ENCODE assay signal across 26 cellular contexts in the genomic region with DNA sequence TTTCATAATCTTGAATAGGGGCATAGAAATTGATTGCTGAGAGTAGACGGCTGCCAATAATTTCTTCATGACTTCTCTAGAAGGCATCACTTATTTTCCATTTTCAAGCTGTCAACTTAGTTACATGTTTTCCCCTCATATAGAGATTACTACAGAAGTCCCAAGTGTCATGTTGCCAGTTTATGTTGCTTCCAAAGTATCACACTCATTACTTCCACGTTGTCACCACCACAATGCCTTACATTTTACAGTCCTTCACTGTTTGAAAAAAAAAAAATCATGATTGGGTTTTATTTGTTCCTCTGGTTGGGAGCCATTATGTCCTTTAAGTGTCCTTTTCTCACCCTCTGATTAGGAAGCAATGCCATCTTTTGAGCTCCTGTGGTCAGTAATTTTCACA.
"Had no signal": no experiment of that assay in that cellular context is flagged by ENCODE, and none has a peak within 500 bp of the region (broad histone marks: within the 10 kb centered on the region; RNA-seq: fewer than 3 reads in every experiment).

No MANE protein-coding gene starts in this region.

- H3K36me3 ChIP-seq: stomach, suprapubic skin, thoracic aorta, thyroid gland, tibial artery, tibial nerve, transverse colon, upper lobe of left lung, upper lobe of right lung, uterus, vagina had no signal

- H3K27ac ChIP-seq: stomach, suprapubic skin, testis, thoracic aorta, thyroid gland, tibial artery, tibial nerve, transverse colon, upper lobe of left lung, upper lobe of right lung, uterus, vagina had no signal

- H3K9me3 ChIP-seq: stomach, suprapubic skin, testis, thoracic aorta, thyroid gland, tibial artery, tibial nerve, transverse colon, upper lobe of left lung, upper lobe of right lung, uterus, vagina had no signal

- DNase-seq: stimulated activated CD4-positive, alpha-beta T cell treated with anti-CD3 and anti-CD28 coated beads, Interleukin-2, amount 100 ng/mL, for 48 hours; stimulated activated CD4-positive, alpha-beta T cell treated with anti-CD3 and anti-CD28 coated beads, Interleukin-4, amount 100 ng/mL, for 1 hour; stimulated activated CD4-positive, alpha-beta T cell treated with anti-CD3 and anti-CD28 coated beads, Interleukin-4, amount 100 ng/mL, for 24 hours; stimulated activated CD4-positive, alpha-beta T cell treated with anti-CD3 and anti-CD28 coated beads, Interleukin-4, amount 100 ng/mL, for 4 hours; stimulated activated CD8-positive, alpha-beta memory T cell treated with anti-CD3 and anti-CD28 coated beads, Interleukin-4, amount 100 ng/mL, for 48 hours; stimulated activated naive B cell treated with anti-CD40 and anti-IgM and Interleukin-4, amounts not matched to agents 10 μg/mL and 1 μg/mL and 100 μg/mL, for 72 hours; stimulated activated naive CD4-positive, alpha-beta T cell; stimulated activated naive CD4-positive, alpha-beta T cell treated with Interleukin-2 at 50 U/mL for 16 hours; stimulated activated naive CD8-positive, alpha-beta T cell treated with anti-CD3 and anti-CD28 coated beads, Interleukin-15, amount 100 ng/mL, for 72 hours; stimulated activated naive CD8-positive, alpha-beta T cell treated with anti-CD3 and anti-CD28 coated beads, Interleukin-15, Interleukin-2, amounts not matched to agents 100 U/mL and 50 U/mL, for 24 hours; stomach; substantia nigra; testis; thyroid gland; tibial artery; transverse colon; trophoblast cell; upper lobe of left lung; upper lobe of right lung; uterus had no signal

- H3K4me3 ChIP-seq: stomach, suprapubic skin, testis, thoracic aorta, thyroid gland, tibial artery, tibial nerve, transverse colon, upper lobe of left lung, upper lobe of right lung, uterus, vagina had no signal

- H3K4me1 ChIP-seq: stomach, suprapubic skin, testis, thyroid gland, tibial artery, tibial nerve, transverse colon, upper lobe of left lung, upper lobe of right lung, uterus, vagina had no signal

- ATAC-seq: stimulated activated effector memory CD8-positive, alpha-beta T cell treated with anti-CD3 and anti-CD28 coated beads, Interleukin-12 subunit alpha, Interleukin-12 subunit beta, amount 100 ng/mL, for 72 hours; stimulated activated memory B cell treated with anti-CD40 and anti-IgM and Interleukin-4, amounts not matched to agents 10 μg/mL and 1 μg/mL and 100 μg/mL, for 72 hours; stimulated activated naive B cell treated with anti-CD40 and anti-IgM and Interleukin-4, amounts not matched to agents 10 μg/mL and 1 μg/mL and 100 μg/mL, for 72 hours; stimulated activated naive CD8-positive, alpha-beta T cell treated with anti-CD3 and anti-CD28 coated beads, Interleukin-15, amount 100 ng/mL, for 72 hours; stimulated activated naive CD8-positive, alpha-beta T cell treated with anti-CD3 and anti-CD28 coated beads, Interleukin-15, Interleukin-2, amounts not matched to agents 100 U/mL and 50 U/mL, for 24 hours; upper lobe of right lung had no signal

- H3K27me3 ChIP-seq: stomach, suprapubic skin, testis, thyroid gland, tibial artery, tibial nerve, transverse colon, upper lobe of left lung, upper lobe of right lung, uterus, vagina had no signal
